Comparison of ENCODE assay signal across 27 cellular contexts in the genomic region with DNA sequence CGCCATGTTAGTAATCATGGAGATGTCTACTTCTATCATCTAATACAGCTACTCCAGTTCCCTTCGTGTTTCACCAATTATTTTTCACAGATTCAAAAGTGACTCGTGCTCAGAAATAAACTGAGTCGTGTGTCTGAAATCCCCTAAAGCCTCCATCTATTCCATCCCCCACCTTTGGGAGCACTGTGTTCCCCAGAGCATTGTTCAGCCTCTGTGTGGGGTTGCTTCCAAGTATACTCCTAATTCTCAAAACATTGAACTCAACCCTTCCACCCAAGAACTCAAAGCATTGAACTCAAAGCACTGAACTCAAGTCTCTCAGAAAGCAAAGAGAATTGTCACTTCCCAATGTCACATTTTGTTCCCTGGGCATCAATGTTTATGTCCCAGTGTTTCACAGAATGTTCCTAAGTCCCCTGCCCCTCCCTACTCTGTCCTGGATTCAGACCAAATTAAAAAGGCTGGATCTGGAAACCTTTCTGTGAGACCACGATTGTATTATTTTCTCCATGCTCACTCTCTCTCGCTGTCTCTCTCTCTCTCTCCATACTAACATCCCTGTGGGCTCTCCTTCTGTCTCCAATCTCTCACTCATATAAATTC.
"Had no signal": no experiment of that assay in that cellular context is flagged by ENCODE, and none has a peak within 500 bp of the region (broad histone marks: within the 10 kb centered on the region; RNA-seq: fewer than 3 reads in every experiment).

No MANE protein-coding gene starts in this region.

- H3K27ac ChIP-seq: coronary artery, esophagus muscularis mucosa, heart right ventricle, ovary, right lobe of liver, thoracic aorta, tibial nerve had no signal

- DNase-seq: dermis blood vessel endothelial cell; effector memory CD4-positive, alpha-beta T cell; foreskin melanocyte; glutamatergic neuron; heart right ventricle; islet precursor cell; kidney glomerular epithelial cell; left colon; mesendoderm; naive thymus-derived CD8-positive, alpha-beta T cell; nephron progenitor cell; occipital lobe; ovary; retina; right lobe of liver; stimulated activated CD4-positive, alpha-beta T cell treated with anti-CD3 and anti-CD28 coated beads, Interleukin-12 subunit alpha, Interleukin-12 subunit beta, amount 100 ng/mL, for 4 hours; stimulated activated CD4-positive, alpha-beta T cell treated with anti-CD3 and anti-CD28 coated beads, Interleukin-1b, Interleukin-23, amount 100 ng/mL, for 48 hours; stimulated activated CD4-positive, alpha-beta T cell treated with anti-CD3 and anti-CD28 coated beads, Interleukin-4, amount 100 ng/mL, for 1 hour; stimulated activated naive CD8-positive, alpha-beta T cell treated with anti-CD3 and anti-CD28 coated beads, Interleukin-15, Interleukin-2, amounts not matched to agents 100 U/mL and 50 U/mL, for 24 hours; substantia nigra; upper lobe of left lung had no signal

- H3K9me3 ChIP-seq: esophagus muscularis mucosa, ovary, right lobe of liver, thoracic aorta, tibial nerve, upper lobe of left lung had no signal

- H3K4me1 ChIP-seq: esophagus muscularis mucosa, heart right ventricle, right lobe of liver, tibial nerve, upper lobe of left lung had no signal

- H3K4me2 ChIP-seq: smooth muscle cell had no signal

- H3K27me3 ChIP-seq: esophagus muscularis mucosa, heart right ventricle, ovary, right lobe of liver, tibial nerve, upper lobe of left lung had no signal

- H3K36me3 ChIP-seq: esophagus muscularis mucosa, heart right ventricle, ovary, right lobe of liver, thoracic aorta, tibial nerve, upper lobe of left lung had no signal

- H3K4me3 ChIP-seq: coronary artery, esophagus muscularis mucosa, heart right ventricle, ovary, right lobe of liver, smooth muscle cell, thoracic aorta, tibial nerve, upper lobe of left lung had no signal

- ATAC-seq: left colon; naive thymus-derived CD8-positive, alpha-beta T cell; right lobe of liver; stimulated activated effector memory CD8-positive, alpha-beta T cell treated with anti-CD3 and anti-CD28 coated beads, Interleukin-12 subunit alpha, Interleukin-12 subunit beta, amount 100 ng/mL, for 72 hours; stimulated activated naive CD8-positive, alpha-beta T cell treated with anti-CD3 and anti-CD28 coated beads, Interleukin-15, Interleukin-2, amounts not matched to agents 100 U/mL and 50 U/mL, for 24 hours had no signal
